Comparison of ENCODE assay signal across 14 cellular contexts in genomic region chr5:40909233-40909632, GRCh38. TPM values are rescaled to one million over a fixed set of nuclear protein-coding genes. Genes with fewer than 3 reads are reported as not detected.
DNase-seq lines count a peak whose midpoint lies in the region; ATAC-seq, FAIRE-seq and TF ChIP-seq lines count a peak whose summit lies in the region.
"Had no signal": no experiment of that assay in that cellular context is flagged by ENCODE, and none has a peak within 500 bp of the region (broad histone marks: within the 10 kb centered on the region; RNA-seq: fewer than 3 reads in every experiment).

Gene C7, plus strand, starts transcription at chr5:40909497. Its CDS starts 114 bp downstream, at chr5:40909611.

- peak in 6 of 7 donors; percentile 22 to 63 (median 38) for DNase-seq in adrenal gland
- no peak for DNase-seq in heart right ventricle
- DNase-seq in ovary = peak in 1 of 5 donors; percentile 54
- DNase-seq in vagina (ENCODE audit: extremely low spot score in 2 of 2) = no peak
- no peak for DNase-seq in RCC 7860 (ENCODE audit: low spot score)
- DNase-seq in EL = no peak
- DNase-seq: anterior cingulate cortex, Caco-2, natural killer cell, NCI-H2171 treated with DMSO at 0.1 percent for 48 hours, RPMI8226 had no signal

- ATAC-seq in heart right ventricle (peak in 7 of 8 donors; percentile 50 to 67 (median 59)), HG02884 (IDR thresholded peaks at IDR 0.05; ENCODE audit: unreplicated experiment) (no peak)
- ATAC-seq: natural killer cell had no signal

- no peak for FAIRE-seq in RCC 7860 (lab: Jason Lieb, UNC)
- FAIRE-seq: TTC549 had no signal

- TF ChIP-seq POLR2A in adrenal gland (IDR thresholded peaks at IDR 0.05) (peak in 1 of 2 donors; percentile 64), ovary (IDR thresholded peaks at IDR 0.05) (peak; percentile 47), vagina (IDR thresholded peaks at IDR 0.05) (no peak)

- peak within 1 kb of the TSS in 4 of 5 donors; percentile 26 to 74 (median 62) for H3K27ac ChIP-seq in adrenal gland
- H3K27ac ChIP-seq in heart right ventricle = peak within 1 kb of the TSS in 9 of 10 donors; percentile 12 to 77 (median 38)
- H3K27ac ChIP-seq in ovary = peak within 1 kb of the TSS in 1 of 2 donors; percentile 55
- no peak within 1 kb of the TSS for H3K27ac ChIP-seq in vagina
- H3K27ac ChIP-seq: HL-60 had no signal

- no peak for TF ChIP-seq EP300 in ovary (IDR thresholded peaks at IDR 0.05)

- no peaks in the 10 kb centered on the region for H3K9me3 ChIP-seq in adrenal gland (replicated peaks in 1 of 3)
- H3K9me3 ChIP-seq in heart right ventricle = no peaks in the 10 kb centered on the region
- H3K9me3 ChIP-seq in ovary = no peaks in the 10 kb centered on the region
- no peaks in the 10 kb centered on the region for H3K9me3 ChIP-seq in vagina
- H3K9me3 ChIP-seq: Caco-2 had no signal

- TF ChIP-seq CTCF in adrenal gland (IDR thresholded peaks at IDR 0.05) (no peak), heart right ventricle (IDR thresholded peaks at IDR 0.05) (no peak), ovary (IDR thresholded peaks at IDR 0.05) (no peak), vagina (IDR thresholded peaks at IDR 0.05) (no peak)

- H3K27me3 ChIP-seq in adrenal gland (no peaks in the 10 kb centered on the region), heart right ventricle (no peaks in the 10 kb centered on the region), ovary (no peaks in the 10 kb centered on the region), vagina (no peaks in the 10 kb centered on the region)

- WGBS in adrenal gland, 4 donors = 3 to 12% (median 9%) methylated on average over 3 of the region's 3 CpGs
- 8 to 10% methylated on average over 3 of the region's 3 CpGs for WGBS in heart right ventricle, 2 donors
- 0 to 3% (median 3%) methylated on average over 3 of the region's 3 CpGs for WGBS in ovary, 3 donors

- H3K36me3 ChIP-seq in adrenal gland (replicated peaks in 1 of 2) (no peaks in the 10 kb centered on the region), heart right ventricle (no peaks in the 10 kb centered on the region), ovary (no peaks in the 10 kb centered on the region), vagina (no peaks in the 10 kb centered on the region)

- H3K4me1 ChIP-seq in adrenal gland (replicated peaks in 1 of 2) = peaks cover 21 to 26% of the 10 kb centered on the region in 2 donors
- H3K4me1 ChIP-seq in heart right ventricle = peaks cover 0 to 37% (median 15%) of the 10 kb centered on the region in 9 donors
- H3K4me1 ChIP-seq in ovary (ENCODE audit: insufficient read depth) = peaks cover 5% of the 10 kb centered on the region
- H3K4me1 ChIP-seq in vagina = no peaks in the 10 kb centered on the region
- H3K4me1 ChIP-seq: Caco-2 had no signal

- peak within 1 kb of the TSS in 2 of 4 donors; percentile 28 to 47 for H3K4me3 ChIP-seq in adrenal gland
- peak within 1 kb of the TSS in 9 of 10 donors; percentile 2 to 49 (median 37) for H3K4me3 ChIP-seq in heart right ventricle
- H3K4me3 ChIP-seq in ovary = peak within 1 kb of the TSS; percentile 29
- peak within 1 kb of the TSS; percentile 15 to 18 for H3K4me3 ChIP-seq in vagina

- intact Hi-C loops in adrenal gland (cut with DNase I) = loop anchor here in 1 of 2 donors (10.0 kb wide), 1 partner anchor 606 kb away; the partner anchor contains the start of gene PLCXD3
- intact Hi-C loops in heart right ventricle (cut with DNase I) = loop anchor here in 9 of 10 donors (5.0 to 10.0 kb wide), 18 partner anchors 206 to 936 kb away; partner anchors contain the start of gene PLCXD3 (in 1 of the 9)
- intact Hi-C loops in ovary (cut with DNase I) = loop anchor here in 3 of 4 donors (5.0 to 10.0 kb wide), 3 partner anchors 358 to 936 kb away; partner anchors contain the start of gene PLCXD3 (in 1 of the 3)
- intact Hi-C loops in vagina (cut with DNase I) = loop anchor here (10.0 kb wide), 1 partner anchor 606 kb away; the partner anchor contains the start of gene PLCXD3

RNA-seq across cellular contexts. Expression of gene C7, which starts in this region (rescaled TPM):
- total RNA-seq in adrenal gland = 1,000 to 10,000 TPM in 7 of 8 donors, 100 to 1,000 TPM in 1; 961 to 4,123 (median 2,189) TPM
- 1,000 to 10,000 TPM in 1 of 3 donors, 100 to 1,000 TPM in 2; 442 to 1,201 (median 740) TPM for polyA plus RNA-seq in adrenal gland
- total RNA-seq in heart right ventricle = 100 to 1,000 TPM in 4 of 10 donors, 10 to 100 TPM in 6; 43.9 to 399 (median 84.7) TPM
- polyA plus RNA-seq in heart right ventricle = 100 to 1,000 TPM; 141 to 255 TPM
- total RNA-seq in ovary = 1,000 to 10,000 TPM in 5 of 7 donors, 100 to 1,000 TPM in 2; 205 to 2,709 (median 1,224) TPM
- 1,000 to 10,000 TPM; 1,183 to 1,831 TPM for polyA plus RNA-seq in ovary
- 385 TPM for total RNA-seq in vagina
- total RNA-seq: Caco-2, natural killer cell had no signal

Comparison
In these comparisons a context has a peak if more than half of its experiments do, and no peak if none do; other contexts are left out.
1. DNase-seq: peak in adrenal gland (6 of 7); none in heart right ventricle (0 of 2), vagina (0 of 2), RCC 7860 (single experiment) and EL (single experiment).